Comparison of ENCODE assay signal across 10 cellular contexts in the genomic region with DNA sequence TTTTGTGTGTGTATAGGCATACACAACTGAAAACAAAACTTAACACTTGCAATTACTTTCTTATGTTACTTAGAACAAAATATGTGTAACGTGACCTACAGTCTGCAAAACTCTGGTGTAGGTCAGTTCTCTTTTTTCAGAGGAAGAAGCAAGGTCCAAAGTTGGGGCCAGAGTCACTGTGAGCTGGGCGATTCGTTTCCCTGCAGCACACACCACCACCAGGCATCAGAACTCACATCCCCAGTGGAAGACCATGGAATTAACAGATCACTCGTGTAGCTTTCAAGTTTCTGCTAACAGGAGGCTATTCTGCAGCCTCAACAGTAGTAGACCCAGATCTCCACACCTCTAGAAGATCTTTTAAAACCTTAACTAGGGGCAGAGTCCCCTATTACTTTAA. TPM values are rescaled to one million over a fixed set of nuclear protein-coding genes. Genes with fewer than 3 reads are reported as not detected.
DNase-seq lines count a peak whose midpoint lies in the region; ATAC-seq and TF ChIP-seq lines count a peak whose summit lies in the region.
"Had no signal": no experiment of that assay in that cellular context is flagged by ENCODE, and none has a peak within 500 bp of the region (broad histone marks: within the 10 kb centered on the region; RNA-seq: fewer than 3 reads in every experiment).

No MANE protein-coding gene starts in this region.

- peak overlapping the region; percentile 29 for H3K27ac Mint-ChIP-seq in activated T-cell treated with anti-CD3 and anti-CD28 coated beads, Interleukin-2, amount 50 U/mL, for 72 hours

- peaks cover 100% of the 10 kb centered on the region for H3K4me1 ChIP-seq in mononuclear cell (ENCODE audit: insufficient read depth, low read length)
- peaks cover 96% of the 10 kb centered on the region for H3K4me1 ChIP-seq in upper lobe of right lung

- H3K4me3 Mint-ChIP-seq in activated T-cell treated with anti-CD3 and anti-CD28 coated beads, Interleukin-2, amount 50 U/mL, for 72 hours = peak overlapping the region; percentile 74 to 75

- H3K4me3 ChIP-seq in mononuclear cell (ENCODE audit: low read length) = peak overlapping the region; percentile 1
- peak overlapping the region; percentile 2 for H3K4me3 ChIP-seq in upper lobe of right lung
- H3K4me3 ChIP-seq: SK-N-MC had no signal

- no peak for ATAC-seq in activated T-cell treated with anti-CD3 and anti-CD28 coated beads, Interleukin-2, amount 50 U/mL, for 72 hours (replicated peaks in 1 of 2)
- peak; percentile 9 for ATAC-seq in upper lobe of right lung

- TF ChIP-seq CTCF in upper lobe of right lung (IDR thresholded peaks at IDR 0.05) = no peak
- no peak for TF ChIP-seq CTCF in GM10266 (IDR thresholded peaks at IDR 0.05; ENCODE audit: control insufficient read depth, insufficient read depth, low read depth, missing control alignments)

- H3K9me3 Mint-ChIP-seq in activated T-cell treated with anti-CD3 and anti-CD28 coated beads, Interleukin-2, amount 50 U/mL, for 72 hours = no peaks in the 10 kb centered on the region

- peaks cover 0 to 6% of the 10 kb centered on the region in 2 donors for H3K36me3 Mint-ChIP-seq in activated T-cell treated with anti-CD3 and anti-CD28 coated beads, Interleukin-2, amount 50 U/mL, for 72 hours (ENCODE audit: insufficient read depth in 2 of 2)

- intact Hi-C loops in upper lobe of right lung (cut with DNase I) = no loop called here

- H3K4me1 Mint-ChIP-seq in activated T-cell treated with anti-CD3 and anti-CD28 coated beads, Interleukin-2, amount 50 U/mL, for 72 hours (ENCODE audit: low read depth) = peaks cover 97% of the 10 kb centered on the region

- H3K27me3 Mint-ChIP-seq in activated T-cell treated with anti-CD3 and anti-CD28 coated beads, Interleukin-2, amount 50 U/mL, for 72 hours (ENCODE audit: low read depth) = no peaks in the 10 kb centered on the region

- H3K9me3 ChIP-seq in mononuclear cell (ENCODE audit: low read depth, low read length) (no peaks in the 10 kb centered on the region), upper lobe of right lung (no peaks in the 10 kb centered on the region)
- H3K9me3 ChIP-seq: Caco-2 had no signal

- no peaks in the 10 kb centered on the region for H3K27me3 ChIP-seq in mononuclear cell (ENCODE audit: insufficient read depth, low read length)
- no peaks in the 10 kb centered on the region for H3K27me3 ChIP-seq in upper lobe of right lung

- H3K36me3 ChIP-seq in upper lobe of right lung = no peaks in the 10 kb centered on the region

- no peak for DNase-seq in activated T-cell treated with anti-CD3 and anti-CD28 coated beads, Interleukin-2, amount 50 U/mL, for 72 hours
- DNase-seq in activated T-cell treated with anti-CD3 and anti-CD28 coated beads for 4 hours (no peak), upper lobe of right lung (no peak), GM10266 (ENCODE audit: extremely low spot score) (no peak), NCI-H146 treated with DMSO at 0.1 percent for 48 hours (lab: John Stamatoyannopoulos, UW; ENCODE audit: unreplicated experiment) (no peak), NCI-H1092 (lab: John Stamatoyannopoulos, UW) (no peak)
- DNase-seq: Caco-2 had no signal

- H3K27ac ChIP-seq in cingulate gyrus (ENCODE audit: low read depth, low read length) (peak overlapping the region; percentile 96), upper lobe of right lung (peak overlapping the region; percentile 75)
- H3K27ac ChIP-seq: SK-N-MC had no signal

RNA-seq across cellular contexts. Expression of a gene that starts 25.8 kb away (rescaled TPM):
- total RNA-seq in activated T-cell treated with anti-CD3 and anti-CD28 coated beads, Interleukin-2, amount 50 U/mL, for 72 hours = 100 to 1,000 TPM; 200 to 204 TPM
- total RNA-seq in mononuclear cell (52.8 TPM), upper lobe of right lung (114 TPM)
